Comparison of ENCODE assay signal across 28 cellular contexts in the genomic region with DNA sequence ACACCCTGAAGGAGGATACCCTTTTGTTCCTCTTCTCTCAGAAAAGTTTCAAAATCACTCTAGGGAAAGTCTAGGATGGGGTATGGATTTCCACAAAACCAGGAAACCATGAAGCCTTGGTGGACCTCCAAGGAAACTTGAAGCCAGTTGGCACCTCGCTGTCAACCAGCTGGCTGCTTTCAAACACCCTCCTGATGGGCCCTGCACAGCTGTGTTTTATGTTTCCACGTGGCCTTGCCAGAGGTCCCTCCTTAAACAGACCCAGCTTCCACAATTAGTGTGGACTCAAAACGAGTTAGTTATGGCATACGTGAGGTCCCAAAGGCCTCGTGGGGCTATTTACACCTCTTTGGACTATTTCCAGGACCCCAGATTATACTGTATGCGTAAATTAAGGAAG. TPM values are rescaled to one million over a fixed set of nuclear protein-coding genes. Genes with fewer than 3 reads are reported as not detected.
DNase-seq lines count a peak whose midpoint lies in the region; ATAC-seq, FAIRE-seq and TF ChIP-seq lines count a peak whose summit lies in the region.
"Had no signal": no experiment of that assay in that cellular context is flagged by ENCODE, and none has a peak within 500 bp of the region (broad histone marks: within the 10 kb centered on the region; RNA-seq: fewer than 3 reads in every experiment).

No MANE protein-coding gene starts in this region.

- H3K4me3 ChIP-seq in heart left ventricle (peak overlapping the region in 4 of 12 donors; percentile 4 to 62 (median 48)), right atrium auricular region (no peak overlapping the region), SJCRH30 (no peak overlapping the region), skeletal muscle tissue (ENCODE audit: low read length in 3 of 3) (peak overlapping the region; percentile 60 to 89 (median 60))
- H3K4me3 ChIP-seq: MG63 had no signal

- WGBS in heart left ventricle, 4 donors: 29 to 45% (median 31%) methylated on average over 6 of the region's 6 CpGs

- intact Hi-C loops in heart left ventricle (cut with DNase I) (loop anchor here in 5 of 10 donors (5.0 to 10.0 kb wide), 3 partner anchors 118 to 128 kb away; no protein-coding TSS in a partner anchor), sciatic nerve (cut with DNase I) (no loop called here)

- peak in 3 of 5 donors; percentile 25 to 50 (median 30) for DNase-seq in heart left ventricle
- no peak for DNase-seq in right atrium auricular region (ENCODE audit: low spot score)
- DNase-seq in SJCRH30: peak; percentile 67 to 81
- DNase-seq in left kidney (ENCODE audit: low read depth, low spot score): peak; percentile 39
- no peak for DNase-seq in sciatic nerve (ENCODE audit: low spot score)
- DNase-seq in urothelium cell line (ENCODE audit: low spot score): no peak
- DNase-seq: ACHN; C1 segment of cervical spinal cord; CD8-positive, alpha-beta memory T cell; DMS79 treated with DMSO at 0.1 percent for 48 hours; H9; Karpas-422; MG63; NCI-H1048; NCI-H146; NCI-H345; NCI-H526; NK-92 treated with Interleukin-12 subunit alpha and Interleukin-12 subunit beta, amount 100 ng/mL, for 24 hours; SHP77; T-cell had no signal

- H3K9ac ChIP-seq in skeletal muscle tissue (ENCODE audit: low read depth in 1 of 3, low read length in 3 of 3): peak overlapping the region; percentile 51 to 77 (median 76)

- H3K4me1 ChIP-seq in heart left ventricle (peaks cover 0 to 4% (median 0%) of the 10 kb centered on the region in 12 donors), right atrium auricular region (peaks cover 0 to 5% of the 10 kb centered on the region in 2 donors), SJCRH30 (peaks cover 10% of the 10 kb centered on the region), skeletal muscle tissue (ENCODE audit: control insufficient read depth in 3 of 3, insufficient read depth in 3 of 3, low read length in 3 of 3) (peaks cover 0 to 14% (median 10%) of the 10 kb centered on the region in 3 donors)

- peak overlapping the region in 2 of 12 donors; percentile 6 to 11 for H3K27ac ChIP-seq in heart left ventricle
- H3K27ac ChIP-seq in right atrium auricular region: no peak overlapping the region
- peak overlapping the region; percentile 21; the same call in 1 of the 2 replicates for H3K27ac ChIP-seq in SJCRH30
- peak overlapping the region; percentile 84 for H3K27ac ChIP-seq in skeletal muscle tissue (ENCODE audit: low read depth, low read length)
- H3K27ac ChIP-seq: HL-60 had no signal

- H3K27me3 ChIP-seq in heart left ventricle: no peaks in the 10 kb centered on the region
- no peaks in the 10 kb centered on the region for H3K27me3 ChIP-seq in right atrium auricular region
- H3K27me3 ChIP-seq in SJCRH30: no peaks in the 10 kb centered on the region
- no peaks in the 10 kb centered on the region for H3K27me3 ChIP-seq in skeletal muscle tissue (ENCODE audit: control insufficient read depth in 3 of 3, insufficient read depth in 3 of 3, low read length in 3 of 3)
- H3K27me3 ChIP-seq: MG63 had no signal

- no peak for TF ChIP-seq POLR2A in heart left ventricle (IDR thresholded peaks at IDR 0.05)

- no peak for FAIRE-seq in urothelium cell line (lab: Jason Lieb, UNC)
- FAIRE-seq: D721Med, RCC 7860 had no signal

- ATAC-seq in heart left ventricle: peak in 3 of 4 donors; percentile 59 to 80 (median 69)
- ATAC-seq in HG02642 (IDR thresholded peaks at IDR 0.05; ENCODE audit: poor library complexity, unreplicated experiment): no peak
- ATAC-seq in sciatic nerve: no peak
- ATAC-seq: SK-N-SH treated with all-trans-retinoic acid at 6 μM for 48 hours, T-cell had no signal

- H3K9me3 ChIP-seq in heart left ventricle: no peaks in the 10 kb centered on the region
- no peaks in the 10 kb centered on the region for H3K9me3 ChIP-seq in right atrium auricular region
- no peaks in the 10 kb centered on the region for H3K9me3 ChIP-seq in SJCRH30 (replicated peaks)
- no peaks in the 10 kb centered on the region for H3K9me3 ChIP-seq in skeletal muscle tissue (ENCODE audit: control insufficient read depth in 3 of 3, low read length in 3 of 3)
- H3K9me3 ChIP-seq: MG63 had no signal

- TF ChIP-seq CTCF in heart left ventricle (IDR thresholded peaks at IDR 0.05): no peak
- TF ChIP-seq CTCF in right atrium auricular region (IDR thresholded peaks at IDR 0.05): no peak

- H3K36me3 ChIP-seq in heart left ventricle: peaks cover 0 to 3% (median 0%) of the 10 kb centered on the region in 9 donors
- H3K36me3 ChIP-seq in right atrium auricular region: no peaks in the 10 kb centered on the region
- no peaks in the 10 kb centered on the region for H3K36me3 ChIP-seq in SJCRH30
- peaks cover 0 to 3% (median 0%) of the 10 kb centered on the region in 3 donors for H3K36me3 ChIP-seq in skeletal muscle tissue (ENCODE audit: control insufficient read depth in 3 of 3, insufficient read depth in 3 of 3, low read length in 3 of 3)
- H3K36me3 ChIP-seq: MG63 had no signal

RNA-seq across cellular contexts. Expression of a gene that starts 5.9 kb away (rescaled TPM):
- total RNA-seq in heart left ventricle (100 to 1,000 TPM in 7 of 9 donors, 10 to 100 TPM in 2; 53.4 to 156 (median 117) TPM), right atrium auricular region (10 to 100 TPM; 53.4 to 97.9 TPM), skeletal muscle tissue (65.8 TPM), sciatic nerve (not detected)
- 10 to 100 TPM; 17.2 to 24.3 TPM for polyA plus RNA-seq in heart left ventricle
- 0.02 TPM in 1 of 2 replicates, not detected in the other for total RNA-seq in SJCRH30 (2014; rRNA removed; shearing (Covaris generic))
- total RNA-seq: CD8-positive, alpha-beta memory T cell; H9; HT1080; T-cell had no signal
- polyA plus RNA-seq: CD8-positive, alpha-beta memory T cell; IgD-negative memory B cell had no signal

Comparison
In these comparisons a context has a peak if more than half of its experiments do, and no peak if none do; other contexts are left out.
1. DNase-seq: peak in heart left ventricle (3 of 5), SJCRH30 (2 of 2) and left kidney (single experiment); none in right atrium auricular region (single experiment), sciatic nerve (single experiment) and urothelium cell line (single experiment).
2. ATAC-seq: peak in heart left ventricle (3 of 4); none in HG02642 (single experiment) and sciatic nerve (single experiment).
3. H3K27ac ChIP-seq: peak in SJCRH30 (single experiment) and skeletal muscle tissue (single experiment); none in right atrium auricular region (0 of 2).
4. H3K4me3 ChIP-seq: peak in skeletal muscle tissue (3 of 3); none in right atrium auricular region (0 of 2) and SJCRH30 (single experiment).
5. RNA of a gene that starts 5.9 kb away (total RNA-seq): 53.4 to 156 TPM in heart left ventricle, 53.4 to 97.9 TPM in right atrium auricular region and 65.8 TPM in skeletal muscle tissue (single experiment); 0.02 TPM in SJCRH30 and not detected in sciatic nerve (single experiment); every median in the first group is over 10 times any median in the second.